ENCODE assay signal across 32 cellular contexts in the genomic region with DNA sequence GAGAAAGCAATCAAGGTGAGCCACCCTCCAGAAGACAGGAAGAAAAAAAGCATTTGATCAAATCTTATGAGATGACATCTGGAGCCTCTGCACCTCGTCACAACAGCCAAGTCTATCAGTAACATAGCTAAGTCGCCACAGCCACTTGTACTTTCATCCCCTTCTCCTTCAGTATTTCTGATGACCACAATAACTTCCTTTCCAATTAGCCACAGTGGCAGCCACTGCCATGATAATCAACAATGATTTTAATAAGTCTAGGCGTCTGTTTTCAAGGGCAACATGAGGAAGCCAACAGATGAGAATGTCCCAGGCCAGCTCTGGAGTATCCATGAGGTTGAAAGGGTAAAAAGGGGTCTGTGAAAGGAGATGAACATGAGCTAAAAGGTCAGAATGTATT. TPM values are rescaled to one million over a fixed set of nuclear protein-coding genes. Genes with fewer than 3 reads are reported as not detected.
"Had no signal": no experiment of that assay in that cellular context is flagged by ENCODE, and none has a peak within 500 bp of the region (broad histone marks: within the 10 kb centered on the region; RNA-seq: fewer than 3 reads in every experiment).

No MANE protein-coding gene starts in this region.

- DNase-seq: activated B cell treated with CpG ODN at 0.5 μM for 24 hours; activated CD4-positive, alpha-beta memory T cell treated with anti-CD3 and anti-CD28 coated beads, Interleukin-2, amount 10 ng/mL, durations not matched to agents 7 days and 5 days; activated CD4-positive, alpha-beta T cell treated with anti-CD3 and anti-CD28 coated beads for 48 hours; activated CD4-positive, CD25-positive, alpha-beta regulatory T cell treated with anti-CD3 and anti-CD28 coated beads, Interleukin-2, amount 50 U/mL, for 72 hours; activated CD8-positive, alpha-beta memory T cell treated with anti-CD3 and anti-CD28 coated beads for 24 hours; activated CD8-positive, alpha-beta memory T cell treated with anti-CD3 and anti-CD28 coated beads, Interleukin-2, amount 10 ng/mL, durations not matched to agents 7 days and 5 days; activated CD8-positive, alpha-beta memory T cell treated with anti-CD3 and anti-CD28 coated beads, Interleukin-2, amount 50 U/mL, for 48 hours; activated effector memory CD4-positive, alpha-beta T cell treated with Interleukin-2 at 50 U/mL for 16 hours; activated naive CD4-positive, alpha-beta T cell treated with anti-CD3 and anti-CD28 coated beads, Interleukin-2, amount 10 ng/mL, durations not matched to agents 7 days and 5 days; activated naive CD8-positive, alpha-beta T cell treated with anti-CD3 and anti-CD28 coated beads, Interleukin-2, amount 50 U/mL, for 24 hours; activated T-cell treated with anti-CD3 and anti-CD28 coated beads, Interleukin-2, amount 50 U/mL, for 48 hours; anterior cingulate cortex; central memory CD4-positive, alpha-beta T cell; Karpas-422; KBM-7; NCI-H1048; NCI-H1105 treated with DMSO at 0.1 percent for 48 hours; NCI-H1436 treated with DMSO at 0.1 percent for 48 hours; NCI-H1694 treated with DMSO at 0.1 percent for 48 hours; NCI-H2029; NCI-H345; NCI-H526; NCI-H748 treated with DMSO at 0.1 percent for 48 hours; NK-92 treated with Interleukin-12 subunit alpha and Interleukin-12 subunit beta, amount 100 ng/mL, for 24 hours; PC-9; Right ventricle myocardium superior; SW 1271; T-helper 1 cell; T-helper 2 cell; T-helper 9 cell had no signal

- H3K27me3 Mint-ChIP-seq: brain had no signal

- H3K4me1 Mint-ChIP-seq: activated CD4-positive, alpha-beta memory T cell treated with anti-CD3 and anti-CD28 coated beads, Interleukin-2, amount 10 ng/mL, durations not matched to agents 7 days and 5 days; activated CD8-positive, alpha-beta memory T cell treated with anti-CD3 and anti-CD28 coated beads, Interleukin-2, amount 10 ng/mL, durations not matched to agents 7 days and 5 days; activated naive CD4-positive, alpha-beta T cell treated with anti-CD3 and anti-CD28 coated beads, Interleukin-2, amount 10 ng/mL, durations not matched to agents 7 days and 5 days; activated naive CD8-positive, alpha-beta T cell treated with anti-CD3 and anti-CD28 coated beads, Interleukin-2, amount 50 U/mL, for 24 hours had no signal

- ATAC-seq: activated CD8-positive, alpha-beta memory T cell treated with anti-CD3 and anti-CD28 coated beads, Interleukin-2, amount 10 ng/mL, durations not matched to agents 7 days and 5 days; activated naive CD8-positive, alpha-beta T cell treated with anti-CD3 and anti-CD28 coated beads, Interleukin-2, amount 50 U/mL, for 24 hours had no signal

- H3K4me3 ChIP-seq: PC-9 had no signal

- H3K27ac ChIP-seq: PC-9 had no signal

- H3K4me2 ChIP-seq: PC-9 had no signal

- H3K4me3 Mint-ChIP-seq: activated B cell treated with CpG ODN at 0.5 μM for 24 hours; activated CD4-positive, alpha-beta memory T cell treated with anti-CD3 and anti-CD28 coated beads, Interleukin-2, amount 10 ng/mL, durations not matched to agents 7 days and 5 days; activated CD8-positive, alpha-beta memory T cell treated with anti-CD3 and anti-CD28 coated beads, Interleukin-2, amount 10 ng/mL, durations not matched to agents 7 days and 5 days; activated naive CD4-positive, alpha-beta T cell treated with anti-CD3 and anti-CD28 coated beads, Interleukin-2, amount 10 ng/mL, durations not matched to agents 7 days and 5 days; activated naive CD8-positive, alpha-beta T cell; activated naive CD8-positive, alpha-beta T cell treated with anti-CD3 and anti-CD28 coated beads, Interleukin-2, amount 50 U/mL, for 24 hours; brain had no signal

- H3K27ac Mint-ChIP-seq: activated B cell treated with CpG ODN at 0.5 μM for 24 hours; activated CD4-positive, alpha-beta memory T cell treated with anti-CD3 and anti-CD28 coated beads, Interleukin-2, amount 10 ng/mL, durations not matched to agents 7 days and 5 days; activated CD8-positive, alpha-beta memory T cell treated with anti-CD3 and anti-CD28 coated beads, Interleukin-2, amount 10 ng/mL, durations not matched to agents 7 days and 5 days; activated naive CD4-positive, alpha-beta T cell treated with anti-CD3 and anti-CD28 coated beads, Interleukin-2, amount 10 ng/mL, durations not matched to agents 7 days and 5 days; activated naive CD8-positive, alpha-beta T cell; activated naive CD8-positive, alpha-beta T cell treated with anti-CD3 and anti-CD28 coated beads, Interleukin-2, amount 50 U/mL, for 24 hours; brain had no signal

- H3K36me3 Mint-ChIP-seq: activated CD8-positive, alpha-beta memory T cell treated with anti-CD3 and anti-CD28 coated beads, Interleukin-2, amount 10 ng/mL, durations not matched to agents 7 days and 5 days; activated naive CD4-positive, alpha-beta T cell treated with anti-CD3 and anti-CD28 coated beads, Interleukin-2, amount 10 ng/mL, durations not matched to agents 7 days and 5 days; activated naive CD8-positive, alpha-beta T cell had no signal

- H3K9me3 Mint-ChIP-seq: activated B cell treated with CpG ODN at 0.5 μM for 24 hours; activated CD4-positive, alpha-beta memory T cell treated with anti-CD3 and anti-CD28 coated beads, Interleukin-2, amount 10 ng/mL, durations not matched to agents 7 days and 5 days; activated naive CD4-positive, alpha-beta T cell treated with anti-CD3 and anti-CD28 coated beads, Interleukin-2, amount 10 ng/mL, durations not matched to agents 7 days and 5 days; activated naive CD8-positive, alpha-beta T cell treated with anti-CD3 and anti-CD28 coated beads, Interleukin-2, amount 50 U/mL, for 24 hours had no signal

- H2AFZ ChIP-seq: PC-9 had no signal

RNA-seq across cellular contexts. Expression of a gene that starts 29.9 kb away (rescaled TPM):
- total RNA-seq: activated B cell treated with CpG ODN at 0.5 μM for 24 hours had no signal
